ENCODE assay signal across 20 cellular contexts in genomic region chr3:126956866-126957650, GRCh38. TPM values are rescaled to one million over a fixed set of nuclear protein-coding genes. Genes with fewer than 3 reads are reported as not detected.
DNase-seq lines count a peak whose midpoint lies in the region; ATAC-seq and TF ChIP-seq lines count a peak whose summit lies in the region.
"Had no signal": no experiment of that assay in that cellular context is flagged by ENCODE, and none has a peak within 500 bp of the region (broad histone marks: within the 10 kb centered on the region; RNA-seq: fewer than 3 reads in every experiment).

No MANE protein-coding gene starts in this region.

- H3K27ac ChIP-seq in OCI-LY7 (ENCODE audit: low read depth, low read length, poor library complexity, severe bottlenecking) (no peak overlapping the region), skin epidermis (peak overlapping the region in 17 of 21 experiments; percentile 4 to 84 (median 38))
- H3K27ac ChIP-seq: body of pancreas, testis, VCaP had no signal

- no peaks in the 10 kb centered on the region for H3K79me2 ChIP-seq in OCI-LY7 (ENCODE audit: insufficient read depth, low read depth, low read length)

- H3K9me2 ChIP-seq in OCI-LY7 (ENCODE audit: insufficient read depth, low read length) = no peaks in the 10 kb centered on the region

- H3K4me2 ChIP-seq in OCI-LY7 (ENCODE audit: low read length) = peak overlapping the region; percentile 54

- DNase-seq in H7 (peak; percentile 70), OCI-LY7 (ENCODE audit: low spot score) (no peak), foreskin melanocyte (peak; percentile 82), NCI-H187 (lab: John Stamatoyannopoulos, UW) (no peak)
- DNase-seq in activated CD4-positive, alpha-beta T cell treated with anti-CD3 and anti-CD28 coated beads, Interleukin-2, amount 10 ng/mL, durations not matched to agents 7 days and 5 days = no peak
- DNase-seq in activated T-cell treated with anti-CD3 and anti-CD28 coated beads, Interleukin-2, amount 50 U/mL, for 1 hour = no peak
- DNase-seq: activated T-cell treated with anti-CD3 and anti-CD28 coated beads, Interleukin-2, amount 50 U/mL, for 72 hours; BE2C; NCI-H146; NCI-H446; testis had no signal

- H3K27me3 Mint-ChIP-seq in activated CD4-positive, alpha-beta T cell treated with anti-CD3 and anti-CD28 coated beads, Interleukin-2, amount 10 ng/mL, durations not matched to agents 7 days and 5 days = no peaks in the 10 kb centered on the region
- H3K27me3 Mint-ChIP-seq: activated naive CD8-positive, alpha-beta T cell; progenitor cell of endocrine pancreas had no signal

- no peak for TF ChIP-seq CTCF in OCI-LY7 (conservative IDR thresholded peaks at IDR 0.05; ENCODE audit: low read length)

- H3K27ac Mint-ChIP-seq in activated CD4-positive, alpha-beta T cell treated with anti-CD3 and anti-CD28 coated beads, Interleukin-2, amount 10 ng/mL, durations not matched to agents 7 days and 5 days = no peak overlapping the region
- H3K27ac Mint-ChIP-seq: activated naive CD8-positive, alpha-beta T cell; activated T-cell treated with anti-CD3 and anti-CD28 coated beads, Interleukin-2, amount 50 U/mL, for 72 hours; dendritic cell treated with granulocyte-macrophage colony-stimulating factor and Interleukin-4, amounts not matched to agents 40 ng/mL and 50 ng/mL, for 4 days; nephron; progenitor cell of endocrine pancreas; T-helper 1 cell treated with Interleukin-12 subunit alpha and Interleukin-12 subunit beta and Interleukin-4 antibody, amounts not matched to agents 30 μg/mL and 1 μg/mL, for 36 hours had no signal

- no peaks in the 10 kb centered on the region for H3K9me3 Mint-ChIP-seq in activated CD4-positive, alpha-beta T cell treated with anti-CD3 and anti-CD28 coated beads, Interleukin-2, amount 10 ng/mL, durations not matched to agents 7 days and 5 days
- H3K9me3 Mint-ChIP-seq: activated T-cell treated with anti-CD3 and anti-CD28 coated beads, Interleukin-2, amount 50 U/mL, for 72 hours; dendritic cell treated with granulocyte-macrophage colony-stimulating factor and Interleukin-4, amounts not matched to agents 40 ng/mL and 50 ng/mL, for 4 days; nephron; T-helper 1 cell treated with Interleukin-12 subunit alpha and Interleukin-12 subunit beta and Interleukin-4 antibody, amounts not matched to agents 30 μg/mL and 1 μg/mL, for 36 hours had no signal

- H4K20me1 ChIP-seq in OCI-LY7 (ENCODE audit: insufficient read depth, low read length) = no peaks in the 10 kb centered on the region

- POLR2A ChIA-PET in OCI-LY7 (lab: Charles Lee) = no interaction called here
- POLR2A ChIA-PET in activated CD4-positive, alpha-beta T cell treated with anti-CD3 and anti-CD28 coated beads, Interleukin-2, amount 10 ng/mL, durations not matched to agents 7 days and 5 days (lab: Charles Lee) = no interaction called here

- intact Hi-C loops in OCI-LY7 (cut with micrococcal nuclease; ENCODE audit: unreplicated experiment) = loop anchor here (5.0 kb wide), 1 partner anchor 600 kb away; the partner anchor contains the start of gene KLF15

- no peak for ATAC-seq in GM18867 (IDR thresholded peaks at IDR 0.05; ENCODE audit: unreplicated experiment)
- ATAC-seq: activated T-cell treated with anti-CD3 and anti-CD28 coated beads, Interleukin-2, amount 50 U/mL, for 72 hours had no signal

- no peak overlapping the region for H3K4me3 Mint-ChIP-seq in activated CD4-positive, alpha-beta T cell treated with anti-CD3 and anti-CD28 coated beads, Interleukin-2, amount 10 ng/mL, durations not matched to agents 7 days and 5 days
- H3K4me3 Mint-ChIP-seq: activated naive CD8-positive, alpha-beta T cell; activated T-cell treated with anti-CD3 and anti-CD28 coated beads, Interleukin-2, amount 50 U/mL, for 72 hours; dendritic cell treated with granulocyte-macrophage colony-stimulating factor and Interleukin-4, amounts not matched to agents 40 ng/mL and 50 ng/mL, for 4 days; nephron; T-helper 1 cell treated with Interleukin-12 subunit alpha and Interleukin-12 subunit beta and Interleukin-4 antibody, amounts not matched to agents 30 μg/mL and 1 μg/mL, for 36 hours had no signal

- H3K4me3 ChIP-seq in H7 (ENCODE audit: insufficient read depth, low read depth, low read length) (no peak overlapping the region), OCI-LY7 (ENCODE audit: low read depth, low read length, poor library complexity, severe bottlenecking) (no peak overlapping the region), skin epidermis (no peak overlapping the region)
- H3K4me3 ChIP-seq: body of pancreas, testis had no signal

- no peaks in the 10 kb centered on the region for H3K27me3 ChIP-seq in H7 (ENCODE audit: control insufficient read depth, insufficient read depth, low read length)
- H3K27me3 ChIP-seq: BE2C, body of pancreas, testis had no signal

- no peaks in the 10 kb centered on the region for H3K36me3 Mint-ChIP-seq in activated CD4-positive, alpha-beta T cell treated with anti-CD3 and anti-CD28 coated beads, Interleukin-2, amount 10 ng/mL, durations not matched to agents 7 days and 5 days (ENCODE audit: low read depth)
- H3K36me3 Mint-ChIP-seq: activated naive CD8-positive, alpha-beta T cell had no signal

- no peaks in the 10 kb centered on the region for H3K4me1 Mint-ChIP-seq in activated CD4-positive, alpha-beta T cell treated with anti-CD3 and anti-CD28 coated beads, Interleukin-2, amount 10 ng/mL, durations not matched to agents 7 days and 5 days

- H3K4me1 ChIP-seq in OCI-LY7 (ENCODE audit: insufficient read depth, low read length, poor library complexity, severe bottlenecking) = peaks cover 39% of the 10 kb centered on the region

- H3K36me3 ChIP-seq in H7 (replicated peaks; ENCODE audit: control insufficient read depth, insufficient read depth, low read length) (no peaks in the 10 kb centered on the region), OCI-LY7 (ENCODE audit: insufficient read depth, low read length) (no peaks in the 10 kb centered on the region)
- H3K36me3 ChIP-seq: BE2C had no signal

- H3K9me3 ChIP-seq in OCI-LY7 (ENCODE audit: low read length) = no peaks in the 10 kb centered on the region
- H3K9me3 ChIP-seq: BE2C, body of pancreas, testis had no signal

- H2AFZ ChIP-seq in OCI-LY7 (ENCODE audit: low read length) = no peak overlapping the region

- CTCF ChIA-PET in OCI-LY7 (lab: Charles Lee; ENCODE audit: unreplicated experiment) = interaction anchor here (0.9 kb wide), 1 partner anchor 10 kb away, joined by 3 read pairs; no protein-coding TSS in a partner anchor
- CTCF ChIA-PET in activated CD4-positive, alpha-beta T cell treated with anti-CD3 and anti-CD28 coated beads, Interleukin-2, amount 10 ng/mL, durations not matched to agents 7 days and 5 days (lab: Charles Lee) = no interaction called here

- no TSS peak for BruUV-seq in OCI-LY7 (replicated peaks; lab: Mats Ljungman, UMichigan)

RNA-seq across cellular contexts. Expression of gene PLXNA1, which starts 25.9 kb away (rescaled TPM):
- 41.9 and 42.7 TPM in 2 replicates for total RNA-seq in H7 (2014; rRNA removed; shearing (Covaris generic))
- total RNA-seq in OCI-LY7 (2014; rRNA removed; shearing (Covaris generic)) = 3.8 and 4.4 TPM in 2 replicates
- total RNA-seq in OCI-LY7 (2022) = 3.0 and 3.6 TPM in 2 replicates
- total RNA-seq in activated CD4-positive, alpha-beta T cell treated with anti-CD3 and anti-CD28 coated beads, Interleukin-2, amount 10 ng/mL, durations not matched to agents 7 days and 5 days = 1 to 10 TPM; 3.8 to 3.9 TPM

Comparison
In these comparisons a context has a peak if more than half of its experiments do, and no peak if none do; other contexts are left out.
1. DNase-seq: peak in H7 (single experiment) and foreskin melanocyte (single experiment); none in OCI-LY7 (single experiment), activated CD4-positive, alpha-beta T cell treated with anti-CD3 and anti-CD28 coated beads, Interleukin-2, amount 10 ng/mL, durations not matched to agents 7 days and 5 days (single experiment), activated T-cell treated with anti-CD3 and anti-CD28 coated beads, Interleukin-2, amount 50 U/mL, for 1 hour (single experiment) and NCI-H187 (0 of 2).